Comparison of ENCODE assay signal across 21 cellular contexts in the genomic region with DNA sequence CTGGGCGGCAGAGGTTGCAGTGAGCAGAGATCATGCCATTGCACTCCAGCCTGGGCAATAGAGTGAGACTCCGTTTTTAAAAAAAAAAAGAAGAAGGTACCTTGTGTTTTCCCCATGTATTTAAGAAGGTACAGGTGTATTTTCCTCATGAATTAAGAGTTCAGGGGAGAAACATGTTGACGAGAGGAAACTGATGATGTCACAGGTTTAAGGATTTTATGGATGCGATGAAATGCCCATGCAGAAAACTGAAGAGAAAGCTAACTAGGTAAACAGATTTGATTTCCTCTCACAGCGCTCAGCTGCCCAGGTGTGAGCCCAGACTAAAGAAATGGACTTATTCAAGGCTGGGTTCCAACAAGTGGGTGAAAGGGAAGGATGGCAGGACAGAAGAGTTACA. TPM values are rescaled to one million over a fixed set of nuclear protein-coding genes. Genes with fewer than 3 reads are reported as not detected.
DNase-seq lines count a peak whose midpoint lies in the region; ATAC-seq, FAIRE-seq and TF ChIP-seq lines count a peak whose summit lies in the region.
"Had no signal": no experiment of that assay in that cellular context is flagged by ENCODE, and none has a peak within 500 bp of the region (broad histone marks: within the 10 kb centered on the region; RNA-seq: fewer than 3 reads in every experiment).

No MANE protein-coding gene starts in this region.

- H4K5ac ChIP-seq in mesendoderm (ENCODE audit: low read length): no peak overlapping the region

- intact Hi-C loops in HepG2 (cut with micrococcal nuclease; ENCODE audit: unreplicated experiment): no loop called here
- intact Hi-C loops in right lobe of liver (cut with DNase I): no loop called here

- no peak for TF ChIP-seq EP300 in HepG2 (IDR thresholded peaks at IDR 0.05; ENCODE audit: low read depth in 2 of 2, low read length in 2 of 2)
- no peak for TF ChIP-seq EP300 in HepG2 (CRISPR knock-in tag; IDR thresholded peaks at IDR 0.05; ENCODE audit: borderline replicate concordance)

- H2BK120ac ChIP-seq in mesendoderm (ENCODE audit: low read depth, low read length): no peak overlapping the region

- no peak overlapping the region for H3K56ac ChIP-seq in mesendoderm (ENCODE audit: low read length)

- CTCF ChIA-PET in HepG2 (lab: Yijun Ruan, JAX; ENCODE audit: low intra/inter-chr PET ratio, low total read pairs): no interaction called here

- H3K4me3 ChIP-seq in HepG2 (replicated peaks in 1 of 3; ENCODE audit: insufficient read depth in 1 of 3, low read depth in 2 of 3, low read length in 3 of 3) (no peak overlapping the region), right lobe of liver (no peak overlapping the region), mesendoderm (ENCODE audit: low read length) (no peak overlapping the region)
- H3K4me3 ChIP-seq: A549, BLaER1 had no signal

- H3K4me1 ChIP-seq in HepG2 (ENCODE audit: insufficient read depth, low read length) (no peaks in the 10 kb centered on the region), right lobe of liver (peaks cover 0 to 5% (median 0%) of the 10 kb centered on the region in 4 donors), mesendoderm (ENCODE audit: control insufficient read depth, low read depth, low read length) (no peaks in the 10 kb centered on the region)
- H3K4me1 ChIP-seq: A549, BE2C, BLaER1, Caco-2 had no signal

- BruUV-seq in HepG2 (replicated peaks; lab: Mats Ljungman, UMichigan): no TSS peak

- no peak overlapping the region for H4K8ac ChIP-seq in mesendoderm (ENCODE audit: low read depth, low read length)

- no peaks in the 10 kb centered on the region for H3K79me1 ChIP-seq in mesendoderm (ENCODE audit: low read length)

- H3K23ac ChIP-seq in mesendoderm (ENCODE audit: low read length): no peak overlapping the region

- no peak for TF ChIP-seq RAD21 in HepG2 (CRISPR knock-in tag; IDR thresholded peaks at IDR 0.05)

- POLR2A ChIA-PET in HepG2 (lab: Yijun Ruan, JAX): no interaction called here

- H3K79me2 ChIP-seq in HepG2 (ENCODE audit: insufficient read depth, low read length) (no peaks in the 10 kb centered on the region), mesendoderm (ENCODE audit: control insufficient read depth, insufficient read depth, low read length) (no peaks in the 10 kb centered on the region)

- no peaks in the 10 kb centered on the region for H3K9me3 ChIP-seq in HepG2 (ENCODE audit: low read length)
- H3K9me3 ChIP-seq in right lobe of liver: no peaks in the 10 kb centered on the region
- H3K9me3 ChIP-seq: A549, BE2C, Caco-2 had no signal

- no peak overlapping the region for H2BK5ac ChIP-seq in mesendoderm (ENCODE audit: low read length)

- no peak overlapping the region for H3K18ac ChIP-seq in mesendoderm (ENCODE audit: low read length)

- TF ChIP-seq POLR2A in HepG2 (IDR thresholded peaks at IDR 0.05; ENCODE audit: insufficient read depth in 1 of 2, low read depth in 2 of 2, low read length in 2 of 2): no peak
- no peak for TF ChIP-seq POLR2A in right lobe of liver (IDR thresholded peaks at IDR 0.05)

- H3K4ac ChIP-seq in mesendoderm (ENCODE audit: low read depth, low read length): no peak overlapping the region

- H3K36me3 ChIP-seq in HepG2 (replicated peaks in 1 of 2; ENCODE audit: control insufficient read depth in 1 of 2, insufficient read depth in 2 of 2, low read length in 2 of 2): no peaks in the 10 kb centered on the region
- H3K36me3 ChIP-seq in right lobe of liver: no peaks in the 10 kb centered on the region
- H3K36me3 ChIP-seq in mesendoderm (ENCODE audit: control insufficient read depth, insufficient read depth, low read length): no peaks in the 10 kb centered on the region
- H3K36me3 ChIP-seq: BE2C, BLaER1 had no signal

- H2BK15ac ChIP-seq in mesendoderm (replicated peaks; ENCODE audit: low read depth): peak overlapping the region; percentile 6

- no peak overlapping the region for H2AFZ ChIP-seq in HepG2 (ENCODE audit: low read length)

- no peak for TF ChIP-seq CTCF in HepG2 (CRISPR knock-in tag; IDR thresholded peaks at IDR 0.05)
- no peak for TF ChIP-seq CTCF in right lobe of liver (IDR thresholded peaks at IDR 0.05)
- no peak for TF ChIP-seq CTCF in VCaP (conservative IDR thresholded peaks at IDR 0.05)

- H4K20me1 ChIP-seq in HepG2 (ENCODE audit: insufficient read depth, low read length): no peaks in the 10 kb centered on the region
- H4K20me1 ChIP-seq: BLaER1 had no signal

- in situ Hi-C loops in HepG2 (cut with HindIII; ENCODE audit: extremely low pct_ligation_motif_present, low pct_unique_long_range_greater_than_20kb): no loop called here

- H3K27me3 ChIP-seq in HepG2 (ENCODE audit: control insufficient read depth in 1 of 2, insufficient read depth in 2 of 2, low read length in 2 of 2) (peaks cover 2 to 3% of the 10 kb centered on the region in 2 experiments; a peak in 1 of 5 replicates), right lobe of liver (no peaks in the 10 kb centered on the region), mesendoderm (ENCODE audit: insufficient read depth, low read length, poor library complexity) (no peaks in the 10 kb centered on the region)
- H3K27me3 ChIP-seq: BE2C, BLaER1 had no signal

- ATAC-seq in HepG2 (no peak), right lobe of liver (no peak), HG02840 (IDR thresholded peaks at IDR 0.05; ENCODE audit: low FRiP score, unreplicated experiment) (no peak)
- ATAC-seq: A549; CD8-positive, alpha-beta T cell had no signal

- H3K9ac ChIP-seq in HepG2 (ENCODE audit: insufficient read depth, low read depth, low read length): no peak overlapping the region
- H3K9ac ChIP-seq in mesendoderm (ENCODE audit: low read length): no peak overlapping the region
- H3K9ac ChIP-seq: BLaER1 had no signal

- H3K27ac ChIP-seq in HepG2 (ENCODE audit: extremely low read length, insufficient read depth, low read length) (no peak overlapping the region), right lobe of liver (no peak overlapping the region), VCaP (peak overlapping the region; percentile 96), mesendoderm (ENCODE audit: low read depth, low read length) (no peak overlapping the region)
- H3K27ac ChIP-seq: A549, BLaER1 had no signal

- H3K4me2 ChIP-seq in HepG2 (ENCODE audit: low read depth, low read length) (no peak overlapping the region), mesendoderm (ENCODE audit: low read length) (no peak overlapping the region)
- H3K4me2 ChIP-seq: A549, BLaER1 had no signal

- FAIRE-seq in HepG2 (lab: Jason Lieb, UNC): no peak
- FAIRE-seq: A549, D721Med, G401.6, GM12891, GM19239 had no signal

- DNase-seq in HepG2 (ENCODE audit: low spot score): no peak
- no peak for DNase-seq in right lobe of liver
- no peak for DNase-seq in mesendoderm
- no peak for DNase-seq in T-helper 1 cell
- DNase-seq in AG20443 (ENCODE audit: low spot score): no peak
- DNase-seq: BE2C; C1 segment of cervical spinal cord; Caco-2; Calu3; CD4-positive, alpha-beta T cell; CD8-positive, alpha-beta T cell; DMS79 treated with DMSO at 0.1 percent for 48 hours; GF-D8 had no signal

- WGBS in HepG2 (ENCODE audit: low lambda C conversion rate): 37% methylated on average over 5 of the region's 5 CpGs
- WGBS in right lobe of liver (ENCODE audit: insufficient coverage, low coverage, low lambda C conversion rate, missing lambda C conversion rate): 95% methylated on average over 5 of the region's 5 CpGs
- no CpG with 5 or more reads among the region's 5 CpGs for WGBS in mesendoderm (ENCODE audit: extremely low coverage, insufficient coverage, low lambda C conversion rate)

- H2AK5ac ChIP-seq in mesendoderm (ENCODE audit: low read length): no peak overlapping the region

TF ChIP-seq in HepG2, 621 proteins besides CTCF, POLR2A, EP300 and RAD21:
- TF ChIP-seq ATF7 (IDR thresholded peaks at IDR 0.05): peak; percentile 34; the same call in 1 of the 2 replicates
- no peak for TF ChIP-seq ATF7 (CRISPR knock-in tag; IDR thresholded peaks at IDR 0.05)
- no peak for TF ChIP-seq TAF15 (IDR thresholded peaks at IDR 0.05; ENCODE audit: low read depth, low read length, poor library complexity, severe bottlenecking)
- TF ChIP-seq FOXK2 (IDR thresholded peaks at IDR 0.05): no peak
- no peak for TF ChIP-seq SP4 (CRISPR knock-in tag; IDR thresholded peaks at IDR 0.05)
- TF ChIP-seq CREB1 (IDR thresholded peaks at IDR 0.05): peak; percentile 67
- no peak for TF ChIP-seq CREB1 (CRISPR knock-in tag; IDR thresholded peaks at IDR 0.05)
- no peak for TF ChIP-seq XBP1 (CRISPR knock-in tag; IDR thresholded peaks at IDR 0.05)
- no peak for TF ChIP-seq ZNF543 (CRISPR knock-in tag; IDR thresholded peaks at IDR 0.05)
- no peak for TF ChIP-seq SP1 (IDR thresholded peaks at IDR 0.05)
- no peak for TF ChIP-seq SP1 (CRISPR knock-in tag; IDR thresholded peaks at IDR 0.05)
- TF ChIP-seq ARNT (IDR thresholded peaks at IDR 0.05): no peak
- no peak for TF ChIP-seq ZNF160 (CRISPR knock-in tag; IDR thresholded peaks at IDR 0.05)

RNA-seq across cellular contexts. Expression of a gene that starts 38.4 kb away (rescaled TPM):
- 3.4 and 3.5 TPM in 2 replicates for total RNA-seq in HepG2 (2016; rRNA removed; fragmentation: Illumina TruSeq; extraction: Trizol)
- total RNA-seq in HepG2 (2016; cell fraction: cytosol; rRNA removed; fragmentation: Illumina TruSeq; extraction: Trizol; ENCODE audit: low read depth): 0.18 and 0.20 TPM in 2 replicates
- total RNA-seq in HepG2 (2016; cell fraction: insoluble cytoplasmic fraction; rRNA removed; fragmentation: Illumina TruSeq; extraction: Trizol): 3.4 TPM in 2 replicates
- 1.1 TPM in 2 replicates for total RNA-seq in HepG2 (2016; cell fraction: membrane; rRNA removed; fragmentation: Illumina TruSeq; extraction: Trizol)
- total RNA-seq in HepG2 (2016; cell fraction: nucleus; rRNA removed; fragmentation: Illumina TruSeq; extraction: Trizol): 2.5 and 2.8 TPM in 2 replicates
- polyA plus RNA-seq in HepG2 (2011; rRNA removed): 2.5 and 2.6 TPM in 2 replicates
- 1.2 and 1.4 TPM in 2 replicates for polyA plus RNA-seq in HepG2 (2011; cell fraction: cytosol; rRNA removed)
- 2.9 TPM in 2 replicates for polyA plus RNA-seq in HepG2 (2011; cell fraction: nucleus; rRNA removed)
- polyA plus RNA-seq in HepG2 (2012): 1.4 and 2.9 TPM in 2 replicates
- polyA plus RNA-seq in HepG2 (2016; cell fraction: cytosol; fragmentation: Illumina TruSeq; extraction: Trizol; ENCODE audit: low read depth): 0.12 and 0.15 TPM in 2 replicates
- 3.1 and 3.8 TPM in 2 replicates for polyA plus RNA-seq in HepG2 (2016; cell fraction: insoluble cytoplasmic fraction; fragmentation: Illumina TruSeq; extraction: Trizol; ENCODE audit: low read depth)
- polyA plus RNA-seq in HepG2 (2016; cell fraction: membrane; fragmentation: Illumina TruSeq; extraction: Trizol; ENCODE audit: low read depth): 0.39 and 0.47 TPM in 2 replicates
- polyA plus RNA-seq in HepG2 (2016; cell fraction: nucleus; fragmentation: Illumina TruSeq; extraction: Trizol; ENCODE audit: insufficient read depth, low read depth): 4.1 and 4.3 TPM in 2 replicates
- polyA minus RNA-seq in HepG2 (2011; rRNA and poly(A)+ RNA removed; ENCODE audit: low replicate concordance): 2.9 and 3.1 TPM in 2 replicates
- polyA minus RNA-seq in HepG2 (2011; cell fraction: cytosol; rRNA and poly(A)+ RNA removed): 3.3 and 4.1 TPM in 2 replicates
- polyA minus RNA-seq in HepG2 (2011; cell fraction: nucleus; rRNA and poly(A)+ RNA removed): 2.1 and 3.0 TPM in 2 replicates
- 10 to 100 TPM in 1 of 6 experiments, 1 to 10 TPM in 4, under 1 TPM in 1; 0.81 to 22.5 (median 2.4) TPM for total RNA-seq in right lobe of liver
- polyA plus RNA-seq in mesendoderm (2013, experiment 1 of 2): 95.1 TPM
- polyA plus RNA-seq in mesendoderm (2013, experiment 2 of 2): 98.8 TPM
